In genomic region chr6:36489426-36489825, GRCh38 we compare ENCODE assay signal across 25 cellular contexts. TPM values are rescaled to one million over a fixed set of nuclear protein-coding genes. Genes with fewer than 3 reads are reported as not detected.
"Had no signal": no experiment of that assay in that cellular context is flagged by ENCODE, and none has a peak within 500 bp of the region (broad histone marks: within the 10 kb centered on the region; RNA-seq: fewer than 3 reads in every experiment).

No MANE protein-coding gene starts in this region.

- H3K9me3 ChIP-seq: esophagus muscularis mucosa, gastrocnemius medialis, left ventricle myocardium inferior, sigmoid colon, vagina had no signal

- H3K27me3 Mint-ChIP-seq: activated CD8-positive, alpha-beta memory T cell treated with anti-CD3 and anti-CD28 coated beads, Interleukin-2, amount 10 ng/mL, durations not matched to agents 7 days and 5 days; stimulated activated memory B cell treated with anti-CD40 and anti-IgM and Interleukin-4, amounts not matched to agents 10 μg/mL and 1 μg/mL and 100 μg/mL, for 72 hours had no signal

- H3K27me3 ChIP-seq: esophagus muscularis mucosa, gastrocnemius medialis, sigmoid colon, vagina had no signal

- H3K4me3 Mint-ChIP-seq: activated CD8-positive, alpha-beta memory T cell treated with anti-CD3 and anti-CD28 coated beads, Interleukin-2, amount 10 ng/mL, durations not matched to agents 7 days and 5 days; mesothelial cell of epicardium; nephron; stimulated activated memory B cell treated with anti-CD40 and anti-IgM and Interleukin-4, amounts not matched to agents 10 μg/mL and 1 μg/mL and 100 μg/mL, for 72 hours had no signal

- H3K4me1 ChIP-seq: vagina had no signal

- DNase-seq: activated CD4-positive, alpha-beta T cell treated with anti-CD3 and anti-CD28 coated beads, Interleukin-2, amount 50 U/mL, for 48 hours; activated CD8-positive, alpha-beta memory T cell treated with anti-CD3 and anti-CD28 coated beads, Interleukin-2, amount 10 ng/mL, durations not matched to agents 7 days and 5 days; activated naive CD4-positive, alpha-beta T cell treated with Interleukin-2 at 50 U/mL for 16 hours; activated T-cell treated with anti-CD3 and anti-CD28 coated beads for 4 hours; amygdala; cerebellar nuclear complex; gastrocnemius medialis; hippocampal formation; kidney glomerular epithelial cell; left ventricle myocardium inferior; mammary epithelial cell; posterior cingulate gyrus; sigmoid colon; stimulated activated CD4-positive, alpha-beta T cell treated with anti-CD3 and anti-CD28 coated beads, Interleukin-15, amount 100 ng/mL, for 24 hours; SW 1271; trophoblast cell had no signal

- H3K27ac Mint-ChIP-seq: activated CD8-positive, alpha-beta memory T cell treated with anti-CD3 and anti-CD28 coated beads, Interleukin-2, amount 10 ng/mL, durations not matched to agents 7 days and 5 days; mesothelial cell of epicardium; nephron; stimulated activated memory B cell treated with anti-CD40 and anti-IgM and Interleukin-4, amounts not matched to agents 10 μg/mL and 1 μg/mL and 100 μg/mL, for 72 hours had no signal

- H3K9me3 Mint-ChIP-seq: mesothelial cell of epicardium; nephron; stimulated activated memory B cell treated with anti-CD40 and anti-IgM and Interleukin-4, amounts not matched to agents 10 μg/mL and 1 μg/mL and 100 μg/mL, for 72 hours had no signal

- H3K4me1 Mint-ChIP-seq: stimulated activated memory B cell treated with anti-CD40 and anti-IgM and Interleukin-4, amounts not matched to agents 10 μg/mL and 1 μg/mL and 100 μg/mL, for 72 hours had no signal

- H3K4me3 ChIP-seq: coronary artery, esophagus muscularis mucosa, gastrocnemius medialis, left ventricle myocardium inferior, sigmoid colon, smooth muscle cell, vagina had no signal

- H3K27ac ChIP-seq: coronary artery, esophagus muscularis mucosa, gastrocnemius medialis, left ventricle myocardium inferior, vagina had no signal

- ATAC-seq: activated CD8-positive, alpha-beta memory T cell treated with anti-CD3 and anti-CD28 coated beads, Interleukin-2, amount 10 ng/mL, durations not matched to agents 7 days and 5 days; gastrocnemius medialis; stimulated activated memory B cell treated with anti-CD40 and anti-IgM and Interleukin-4, amounts not matched to agents 10 μg/mL and 1 μg/mL and 100 μg/mL, for 72 hours had no signal

RNA-seq across cellular contexts. Expression of gene PXT1, which starts 46.8 kb away (rescaled TPM):
- total RNA-seq: bronchial epithelial cell, esophagus muscularis mucosa, gastrocnemius medialis, left ventricle myocardium inferior, mesothelial cell of epicardium, sigmoid colon, smooth muscle cell, temporal lobe, vagina had no signal
